In the genomic region with DNA sequence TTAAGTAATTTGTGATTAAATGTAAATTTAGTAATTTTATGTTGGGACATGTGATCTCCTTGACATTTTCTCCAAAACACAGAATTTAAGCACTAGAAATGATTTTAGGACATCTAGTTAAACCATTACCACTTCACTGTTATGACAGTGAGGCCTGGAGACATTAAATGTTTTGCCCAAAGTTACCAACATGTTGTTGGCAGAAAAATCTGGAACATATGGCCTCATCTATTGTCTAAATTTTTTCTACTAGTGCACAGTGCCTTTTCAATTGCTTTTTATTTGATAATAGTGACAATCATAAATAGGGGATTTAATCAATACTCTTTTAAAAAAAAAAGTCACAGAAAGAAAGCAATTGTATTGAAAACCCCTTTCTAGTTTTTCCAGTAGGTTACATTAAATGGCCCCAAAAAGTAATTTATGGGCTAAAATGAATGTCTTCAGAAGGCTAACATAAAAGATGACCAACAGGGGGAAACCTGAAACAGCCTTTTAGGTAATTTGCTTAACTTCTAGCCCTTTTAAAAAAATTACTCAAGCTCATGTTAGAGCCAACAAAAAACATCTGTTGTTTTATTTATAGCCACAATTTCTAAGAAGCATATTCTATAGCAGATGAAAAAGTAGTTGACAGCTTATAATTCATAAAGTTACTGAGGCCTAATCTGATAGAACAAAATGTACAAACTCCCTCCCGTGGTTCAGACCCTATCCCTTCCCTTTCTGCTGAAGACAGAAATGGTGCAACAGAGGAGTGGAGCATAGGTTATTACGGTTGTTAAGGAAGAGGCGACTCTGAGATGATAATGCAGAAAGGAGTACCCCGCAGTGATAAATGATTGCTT, we compare ENCODE assay signal across 11 cellular contexts. TPM values are rescaled to one million over a fixed set of nuclear protein-coding genes. Genes with fewer than 3 reads are reported as not detected.
DNase-seq lines count a peak whose midpoint lies in the region; ATAC-seq and TF ChIP-seq lines count a peak whose summit lies in the region.
"Had no signal": no experiment of that assay in that cellular context is flagged by ENCODE, and none has a peak within 500 bp of the region (broad histone marks: within the 10 kb centered on the region; RNA-seq: fewer than 3 reads in every experiment).

No MANE protein-coding gene starts in this region.

- H3K9me3 Mint-ChIP-seq in MCF 10A (ENCODE audit: unreplicated experiment), result no peaks in the 10 kb centered on the region
- H3K9me3 Mint-ChIP-seq in activated CD4-positive, alpha-beta memory T cell treated with anti-CD3 and anti-CD28 coated beads, Interleukin-2, amount 10 ng/mL, durations not matched to agents 7 days and 5 days, result no peaks in the 10 kb centered on the region

- POLR2A ChIA-PET in MCF 10A (lab: Yijun Ruan, JAX), result interaction anchor here (0.7 to 5.3 kb wide), 6 partner anchors 8 to 943 kb away, joined by 3 to 29 read pairs (median 4); partner anchors contain the start of gene PIK3R1
- POLR2A ChIA-PET in activated CD4-positive, alpha-beta memory T cell treated with anti-CD3 and anti-CD28 coated beads, Interleukin-2, amount 10 ng/mL, durations not matched to agents 7 days and 5 days (lab: Charles Lee), result interaction anchor here (1.4 kb wide), 2 partner anchors 27 to 45 kb away, joined by 3 to 4 read pairs; no protein-coding TSS in a partner anchor

- dilution Hi-C loops in mammary epithelial cell (cut with HindIII; ENCODE audit: low sequenced_read_pairs), result no loop called here

- TF ChIP-seq CTCF in MCF 10A (IDR thresholded peaks at IDR 0.05; ENCODE audit: unreplicated experiment) (peak; percentile 17), mammary epithelial cell (conservative IDR thresholded peaks at IDR 0.05 in 1 of 2, IDR thresholded peaks at IDR 0.05 in 1 of 2; ENCODE audit: extremely low read depth in 1 of 2, insufficient read depth in 1 of 2, low read depth in 1 of 2, low read length in 2 of 2) (peak in 1 of 2 donors; percentile 17), left lung (IDR thresholded peaks at IDR 0.05) (peak in 1 of 2 donors; percentile 20), upper lobe of right lung (IDR thresholded peaks at IDR 0.05) (peak; percentile 28)

- H3K4me3 Mint-ChIP-seq in MCF 10A (ENCODE audit: unreplicated experiment), result no peak overlapping the region
- H3K4me3 Mint-ChIP-seq in activated CD4-positive, alpha-beta memory T cell treated with anti-CD3 and anti-CD28 coated beads, Interleukin-2, amount 10 ng/mL, durations not matched to agents 7 days and 5 days, result no peak overlapping the region

- peaks cover 86% of the 10 kb centered on the region for H3K36me3 Mint-ChIP-seq in MCF 10A (ENCODE audit: insufficient read depth, unreplicated experiment)
- peaks cover 13% of the 10 kb centered on the region for H3K36me3 Mint-ChIP-seq in activated CD4-positive, alpha-beta memory T cell treated with anti-CD3 and anti-CD28 coated beads, Interleukin-2, amount 10 ng/mL, durations not matched to agents 7 days and 5 days (ENCODE audit: low read depth)

- no peak overlapping the region for H3K4me3 ChIP-seq in mammary epithelial cell (replicated peaks in 1 of 3; ENCODE audit: insufficient read depth in 1 of 3, low read depth in 2 of 3, low read length in 3 of 3)
- H3K4me3 ChIP-seq in left lung, result no peak overlapping the region
- no peak overlapping the region for H3K4me3 ChIP-seq in upper lobe of right lung

- no peak overlapping the region for H3K4me2 ChIP-seq in mammary epithelial cell (ENCODE audit: insufficient read depth, low read depth, low read length)

- H3K27me3 ChIP-seq in mammary epithelial cell (ENCODE audit: insufficient read depth, low read length) (no peaks in the 10 kb centered on the region), left lung (no peaks in the 10 kb centered on the region), upper lobe of right lung (no peaks in the 10 kb centered on the region)

- intact Hi-C loops in MCF 10A (cut with micrococcal nuclease), result no loop called here
- intact Hi-C loops in mammary epithelial cell (cut with micrococcal nuclease), result no loop called here
- intact Hi-C loops in left lung (cut with DNase I), result no loop called here
- intact Hi-C loops in upper lobe of right lung (cut with DNase I), result no loop called here

- DNase-seq in MCF 10A (ENCODE audit: unreplicated experiment), result no peak
- DNase-seq in mammary epithelial cell, result no peak
- DNase-seq in activated CD4-positive, alpha-beta memory T cell treated with anti-CD3 and anti-CD28 coated beads, Interleukin-2, amount 10 ng/mL, durations not matched to agents 7 days and 5 days, result no peak
- DNase-seq in left lung, result no peak
- no peak for DNase-seq in upper lobe of right lung
- no peak for DNase-seq in NCI-H1092 (lab: John Stamatoyannopoulos, UW)
- no peak for DNase-seq in stimulated activated CD4-positive, alpha-beta T cell treated with anti-CD3 and anti-CD28 coated beads, Interleukin-2, amount 100 ng/mL, for 48 hours
- DNase-seq in NCI-H2081 (lab: John Stamatoyannopoulos, UW), result no peak
- DNase-seq: H7, NCI-H2171, small intestine had no signal

- H3K27me3 Mint-ChIP-seq in MCF 10A (ENCODE audit: insufficient read depth, unreplicated experiment), result no peaks in the 10 kb centered on the region
- no peaks in the 10 kb centered on the region for H3K27me3 Mint-ChIP-seq in activated CD4-positive, alpha-beta memory T cell treated with anti-CD3 and anti-CD28 coated beads, Interleukin-2, amount 10 ng/mL, durations not matched to agents 7 days and 5 days

- H3K4me1 ChIP-seq in mammary epithelial cell (ENCODE audit: insufficient read depth, low read length) (peaks cover 16% of the 10 kb centered on the region), left lung (peaks cover 39 to 70% of the 10 kb centered on the region in 2 donors), upper lobe of right lung (peaks cover 78% of the 10 kb centered on the region)

- 30% methylated on average over 4 of the region's 4 CpGs for WGBS in mammary epithelial cell (ENCODE audit: low coverage, missing lambda C conversion rate)

- CTCF ChIA-PET in MCF 10A (lab: Yijun Ruan, JAX) (interaction anchor here (0.5 to 1.5 kb wide), 4 partner anchors 15 to 1205 kb away, joined by 3 to 4 read pairs (median 3); no protein-coding TSS in a partner anchor), mammary epithelial cell (lab: Charles Lee; ENCODE audit: low non-redundant PET) (no interaction called here)
- CTCF ChIA-PET in activated CD4-positive, alpha-beta memory T cell treated with anti-CD3 and anti-CD28 coated beads, Interleukin-2, amount 10 ng/mL, durations not matched to agents 7 days and 5 days (lab: Charles Lee), result interaction anchor here (1.5 to 3.5 kb wide), 2 partner anchors 9 to 10 kb away, joined by 6 to 26 read pairs; no protein-coding TSS in a partner anchor

- H3K9me3 ChIP-seq in mammary epithelial cell (replicated peaks; ENCODE audit: insufficient read depth, low read length) (no peaks in the 10 kb centered on the region), left lung (no peaks in the 10 kb centered on the region), upper lobe of right lung (no peaks in the 10 kb centered on the region)

- no peak overlapping the region for H2AFZ ChIP-seq in mammary epithelial cell (ENCODE audit: low read depth, low read length)

- no peaks in the 10 kb centered on the region for H4K20me1 ChIP-seq in mammary epithelial cell (ENCODE audit: insufficient read depth, low read length)

- in situ Hi-C loops in mammary epithelial cell (cut with MboI; ENCODE audit: low sequenced_read_pairs in 2 of 2), result loop anchor here (25.0 kb wide), 2 partner anchors 774 to 1024 kb away; no protein-coding TSS in a partner anchor

- peaks cover 86% of the 10 kb centered on the region for H3K79me2 ChIP-seq in mammary epithelial cell (ENCODE audit: insufficient read depth, low read length)

- no peak overlapping the region for H3K27ac Mint-ChIP-seq in MCF 10A (ENCODE audit: low read depth, unreplicated experiment)
- H3K27ac Mint-ChIP-seq in activated CD4-positive, alpha-beta memory T cell treated with anti-CD3 and anti-CD28 coated beads, Interleukin-2, amount 10 ng/mL, durations not matched to agents 7 days and 5 days, result peak overlapping the region; percentile 4

- peaks cover 68% of the 10 kb centered on the region for H3K4me1 Mint-ChIP-seq in MCF 10A (ENCODE audit: insufficient read depth, unreplicated experiment)
- peaks cover 62% of the 10 kb centered on the region for H3K4me1 Mint-ChIP-seq in activated CD4-positive, alpha-beta memory T cell treated with anti-CD3 and anti-CD28 coated beads, Interleukin-2, amount 10 ng/mL, durations not matched to agents 7 days and 5 days

- no peak overlapping the region for H3K9ac ChIP-seq in mammary epithelial cell (ENCODE audit: insufficient read depth, low read length)

- H3K27ac ChIP-seq in mammary epithelial cell (ENCODE audit: insufficient read depth, low read depth, low read length) (no peak overlapping the region), left lung (peak overlapping the region; percentile 10 to 63), upper lobe of right lung (peak overlapping the region; percentile 61)

- BruUV-seq in MCF 10A (replicated peaks; lab: Mats Ljungman, UMichigan), result no TSS peak
- BruUV-seq in mammary epithelial cell (replicated peaks; lab: Mats Ljungman, UMichigan), result no TSS peak

- ATAC-seq in left lung (peak; percentile 9), upper lobe of right lung (peak; percentile 77)

- H3K36me3 ChIP-seq in mammary epithelial cell (ENCODE audit: insufficient read depth, low read length), result peaks cover 7% of the 10 kb centered on the region
- H3K36me3 ChIP-seq in left lung, result no peaks in the 10 kb centered on the region
- peaks cover 4% of the 10 kb centered on the region for H3K36me3 ChIP-seq in upper lobe of right lung

RNA-seq across cellular contexts. Expression of gene PIK3R1, which starts 45.8 kb away (rescaled TPM):
- total RNA-seq in MCF 10A (2022), result 124 and 151 TPM in 2 replicates
- 100 to 1,000 TPM in 1 of 2 donors, 10 to 100 TPM in 1; 74.3 to 195 TPM for total RNA-seq in mammary epithelial cell
- 11.1 TPM for polyA plus RNA-seq in mammary epithelial cell
- 96.6 TPM for polyA minus RNA-seq in mammary epithelial cell
- total RNA-seq in activated CD4-positive, alpha-beta memory T cell treated with anti-CD3 and anti-CD28 coated beads, Interleukin-2, amount 10 ng/mL, durations not matched to agents 7 days and 5 days, result 10 to 100 TPM; 83.1 to 86.4 TPM
- total RNA-seq in left lung, result 10 to 100 TPM; 70.9 to 89.4 TPM
- 137 TPM for total RNA-seq in upper lobe of right lung
